Comparison of ENCODE assay signal across 1 cellular context in genomic region chr11:47715082-47715669, GRCh38.
TF ChIP-seq lines count a peak whose summit lies in the region.

TSS of gene AGBL2 (minus strand) at chr11:47715369. CDS start at chr11:47714650, 719 bp downstream.

TF ChIP-seq in HepG2, 621 proteins besides CTCF, POLR2A, EP300 and RAD21 (continued from another document and continues in another):
- TF ChIP-seq PAXIP1 (CRISPR knock-in tag; conservative IDR thresholded peaks at IDR 0.05) (peak; percentile 43; the same call in 1 of the 2 replicates), ZNF790 (CRISPR knock-in tag; IDR thresholded peaks at IDR 0.05; ENCODE audit: borderline replicate concordance) (0 out of 2 replicates have a peak, but pooled peaks have one; percentile 27), ARID4A (CRISPR knock-in tag; IDR thresholded peaks at IDR 0.05; ENCODE audit: borderline replicate concordance) (peak; percentile 83; the same call in 1 of the 2 replicates), PLSCR1 (CRISPR knock-in tag; IDR thresholded peaks at IDR 0.05; ENCODE audit: borderline replicate concordance) (no peak), ZBTB1 (CRISPR knock-in tag; IDR thresholded peaks at IDR 0.05; ENCODE audit: borderline replicate concordance) (no peak), MYNN (CRISPR knock-in tag; IDR thresholded peaks at IDR 0.05; ENCODE audit: low read depth) (no peak), ZNF34 (CRISPR knock-in tag; IDR thresholded peaks at IDR 0.05; ENCODE audit: borderline replicate concordance) (0 out of 2 replicates have a peak, but pooled peaks have one; percentile 52), ZNF780A (CRISPR knock-in tag; IDR thresholded peaks at IDR 0.05) (no peak), PBX2 (CRISPR knock-in tag; IDR thresholded peaks at IDR 0.05) (no peak), ELK4 (CRISPR knock-in tag; IDR thresholded peaks at IDR 0.05; ENCODE audit: borderline replicate concordance) (no peak), NFYC (CRISPR knock-in tag; IDR thresholded peaks at IDR 0.05) (no peak), ZNF775 (CRISPR knock-in tag; IDR thresholded peaks at IDR 0.05; ENCODE audit: borderline replicate concordance) (peak; percentile 85; the same call in 1 of the 2 replicates), MXD4 (CRISPR knock-in tag; IDR thresholded peaks at IDR 0.05) (peak; percentile 47; the same call in 1 of the 2 replicates), ZNF781 (CRISPR knock-in tag; IDR thresholded peaks at IDR 0.05; ENCODE audit: borderline replicate concordance, not compliant biosample characterization) (peak; percentile 86), ZFY (CRISPR knock-in tag; IDR thresholded peaks at IDR 0.05) (peak; percentile 70), FLYWCH1 (CRISPR knock-in tag; IDR thresholded peaks at IDR 0.05) (no peak), ZNF770 (CRISPR knock-in tag; IDR thresholded peaks at IDR 0.05) (peak; percentile 67; the same call in 1 of the 2 replicates), BORCS8-MEF2B (CRISPR knock-in tag; IDR thresholded peaks at IDR 0.05) (peak; percentile 56; the same call in 1 of the 2 replicates), FOXP4 (CRISPR knock-in tag; IDR thresholded peaks at IDR 0.05) (peak; percentile 40; the same call in 1 of the 2 replicates), TARDBP (CRISPR knock-in tag; IDR thresholded peaks at IDR 0.05) (peak; percentile 63; the same call in 1 of the 2 replicates), NFRKB (IDR thresholded peaks at IDR 0.05) (no peak), RXRB (CRISPR knock-in tag; IDR thresholded peaks at IDR 0.05; ENCODE audit: borderline replicate concordance) (0 out of 2 replicates have a peak, but pooled peaks have one; percentile 46), ETV6 (CRISPR knock-in tag; conservative IDR thresholded peaks at IDR 0.05) (peak; percentile 84; the same call in 1 of the 2 replicates), PPARG (CRISPR knock-in tag; conservative IDR thresholded peaks at IDR 0.05) (no peak), ZBTB26 (CRISPR knock-in tag; IDR thresholded peaks at IDR 0.05; ENCODE audit: borderline replicate concordance) (peak; percentile 80; the same call in 1 of the 2 replicates), PHF8 (CRISPR knock-in tag; IDR thresholded peaks at IDR 0.05) (peak; percentile 90), AKNA (CRISPR knock-in tag; IDR thresholded peaks at IDR 0.05; ENCODE audit: borderline replicate concordance) (no peak), ZIK1 (CRISPR knock-in tag; IDR thresholded peaks at IDR 0.05; ENCODE audit: borderline replicate concordance, low read depth) (0 out of 2 replicates have a peak, but pooled peaks have one; percentile 49), ZNF768 (CRISPR knock-in tag; IDR thresholded peaks at IDR 0.05) (peak; percentile 54), LBX2 (CRISPR knock-in tag; IDR thresholded peaks at IDR 0.05; ENCODE audit: borderline replicate concordance) (no peak), KDM1A (CRISPR knock-in tag; IDR thresholded peaks at IDR 0.05) (no peak), ZNF232 (CRISPR knock-in tag; IDR thresholded peaks at IDR 0.05; ENCODE audit: borderline replicate concordance) (peak; percentile 54; the same call in 1 of the 2 replicates), SP1 (IDR thresholded peaks at IDR 0.05) (no peak), SP1 (CRISPR knock-in tag; IDR thresholded peaks at IDR 0.05) (no peak)
